ENCODE assay signal across 34 cellular contexts in genomic region chr10:103740683-103741082, GRCh38.
DNase-seq lines count a peak whose midpoint lies in the region; ATAC-seq, FAIRE-seq and TF ChIP-seq lines count a peak whose summit lies in the region.
"Had no signal": no experiment of that assay in that cellular context is flagged by ENCODE, and none has a peak within 500 bp of the region (broad histone marks: within the 10 kb centered on the region; RNA-seq: fewer than 3 reads in every experiment).

No MANE protein-coding gene starts in this region.

- H3K9me1 ChIP-seq in keratinocyte (ENCODE audit: control insufficient read depth, extremely low read depth, insufficient read depth, low read length): peaks cover 9% of the 10 kb centered on the region

- H3K4me3 ChIP-seq in astrocyte (ENCODE audit: insufficient read depth, low read depth, low read length) (no peak overlapping the region), keratinocyte (ENCODE audit: control insufficient read depth in 2 of 3, extremely low read depth in 1 of 3, insufficient read depth in 2 of 3, low read depth in 1 of 3, low read length in 3 of 3) (no peak overlapping the region), sigmoid colon (no peak overlapping the region)
- H3K4me3 ChIP-seq: BLaER1, mucosa of descending colon, ovary had no signal

- intact Hi-C loops in sigmoid colon (cut with DNase I): no loop called here

- H3K9ac ChIP-seq in astrocyte (ENCODE audit: low read length) (no peak overlapping the region), keratinocyte (ENCODE audit: control insufficient read depth, extremely low read depth, insufficient read depth, low read length) (no peak overlapping the region)
- H3K9ac ChIP-seq: BLaER1, KMS-11 had no signal

- no peak for TF ChIP-seq EP300 in sigmoid colon (IDR thresholded peaks at IDR 0.05)

- H3K27ac ChIP-seq in astrocyte (ENCODE audit: low read depth, low read length) (no peak overlapping the region), keratinocyte (ENCODE audit: control insufficient read depth, insufficient read depth, low read length) (peak overlapping the region; percentile 85), sigmoid colon (peak overlapping the region in 3 of 4 donors; percentile 35 to 83 (median 80))
- H3K27ac ChIP-seq: BLaER1, KMS-11, ovary had no signal

- no peaks in the 10 kb centered on the region for H3K79me2 ChIP-seq in astrocyte (ENCODE audit: insufficient read depth, low read length)
- H3K79me2 ChIP-seq in keratinocyte (ENCODE audit: control insufficient read depth, insufficient read depth, low read length): peaks cover 81% of the 10 kb centered on the region

- no peaks in the 10 kb centered on the region for H3K27me3 ChIP-seq in astrocyte (ENCODE audit: insufficient read depth, low read length)
- H3K27me3 ChIP-seq in keratinocyte (ENCODE audit: control insufficient read depth, extremely low read depth, insufficient read depth, low read length): no peaks in the 10 kb centered on the region
- H3K27me3 ChIP-seq in sigmoid colon: no peaks in the 10 kb centered on the region
- H3K27me3 ChIP-seq: BLaER1, ovary had no signal

- H2AFZ ChIP-seq in astrocyte (ENCODE audit: low read depth, low read length) (no peak overlapping the region), keratinocyte (ENCODE audit: control insufficient read depth, low read length) (no peak overlapping the region)

- no peak for TF ChIP-seq CTCF in HFFc6 (IDR thresholded peaks at IDR 0.05)
- TF ChIP-seq CTCF in astrocyte (IDR thresholded peaks at IDR 0.05; ENCODE audit: insufficient read depth, low read depth, low read length): no peak
- TF ChIP-seq CTCF in keratinocyte (optimal IDR thresholded peaks at IDR 0.05 in 1 of 3, IDR thresholded peaks at IDR 0.05 in 1 of 3, conservative IDR thresholded peaks at IDR 0.05 in 1 of 3; ENCODE audit: extremely low read depth in 1 of 3, insufficient read depth in 2 of 3, low read length in 3 of 3): no peak
- TF ChIP-seq CTCF in sigmoid colon (IDR thresholded peaks at IDR 0.05): no peak

- H3K4me1 ChIP-seq in astrocyte (ENCODE audit: insufficient read depth, low read length): peaks cover 24% of the 10 kb centered on the region
- peaks cover 90% of the 10 kb centered on the region for H3K4me1 ChIP-seq in keratinocyte (ENCODE audit: control insufficient read depth, extremely low read depth, insufficient read depth, low read length)
- peaks cover 0 to 36% (median 33%) of the 10 kb centered on the region in 4 donors for H3K4me1 ChIP-seq in sigmoid colon

- FAIRE-seq in astrocyte (lab: Jason Lieb, UNC) (no peak), keratinocyte (lab: Jason Lieb, UNC) (no peak)
- FAIRE-seq: H54, kidney had no signal

- H3K4me2 ChIP-seq in astrocyte (ENCODE audit: low read length) (no peak overlapping the region), keratinocyte (ENCODE audit: control insufficient read depth, extremely low read depth, insufficient read depth, low read depth, low read length) (no peak overlapping the region)
- H3K4me2 ChIP-seq: BLaER1, KMS-11 had no signal

- H3K27me3 Mint-ChIP-seq in HFFc6 (ENCODE audit: insufficient read depth) (peaks cover 3% of the 10 kb centered on the region), astrocyte (ENCODE audit: low read depth, unreplicated experiment) (peaks cover 3% of the 10 kb centered on the region)
- H3K27me3 Mint-ChIP-seq: activated B cell treated with CpG ODN at 0.5 μM for 24 hours; activated naive CD8-positive, alpha-beta T cell treated with anti-CD3 and anti-CD28 coated beads, Interleukin-2, amount 10 ng/mL, durations not matched to agents 7 days and 5 days; activated T-cell treated with anti-CD3 and anti-CD28 coated beads, Interleukin-2, amount 50 U/mL, for 24 hours; stimulated activated naive CD8-positive, alpha-beta T cell treated with anti-CD3 and anti-CD28 coated beads, Interleukin-15, amount 100 ng/mL, for 72 hours had no signal

- H4K20me1 ChIP-seq in astrocyte (ENCODE audit: insufficient read depth, low read length) (no peaks in the 10 kb centered on the region), keratinocyte (ENCODE audit: control insufficient read depth, extremely low read depth, insufficient read depth, low read length) (peaks cover 11% of the 10 kb centered on the region)

- ATAC-seq in GM21723 (IDR thresholded peaks at IDR 0.05; ENCODE audit: unreplicated experiment) (no peak), HG03565 (IDR thresholded peaks at IDR 0.05; ENCODE audit: unreplicated experiment) (no peak)
- ATAC-seq: effector memory CD8-positive, alpha-beta T cell; mucosa of descending colon; stimulated activated naive CD8-positive, alpha-beta T cell treated with anti-CD3 and anti-CD28 coated beads, Interleukin-15, amount 100 ng/mL, for 72 hours had no signal

- WGBS in sigmoid colon, 2 donors: 80 to 88% methylated on average over 3 of the region's 3 CpGs

- peak overlapping the region; percentile 28; the same call in 1 of the 2 replicates for H3K4me3 Mint-ChIP-seq in HFFc6
- no peak overlapping the region for H3K4me3 Mint-ChIP-seq in astrocyte (ENCODE audit: unreplicated experiment)
- H3K4me3 Mint-ChIP-seq: activated B cell treated with CpG ODN at 0.5 μM for 24 hours; activated naive CD8-positive, alpha-beta T cell treated with anti-CD3 and anti-CD28 coated beads, Interleukin-2, amount 10 ng/mL, durations not matched to agents 7 days and 5 days; activated T-cell treated with anti-CD3 and anti-CD28 coated beads, Interleukin-2, amount 50 U/mL, for 24 hours; effector memory CD8-positive, alpha-beta T cell; neural crest cell; stimulated activated naive CD8-positive, alpha-beta T cell treated with anti-CD3 and anti-CD28 coated beads, Interleukin-15, amount 100 ng/mL, for 72 hours had no signal

- DNase-seq in HFFc6: no peak
- no peak for DNase-seq in astrocyte (ENCODE audit: low read depth)
- no peak for DNase-seq in keratinocyte (ENCODE audit: low read depth, low spot score)
- DNase-seq in sigmoid colon: no peak
- DNase-seq in ureter (ENCODE audit: low spot score): no peak
- DNase-seq in HuH-7.5 (ENCODE audit: low spot score): no peak
- DNase-seq: activated B cell treated with CpG ODN at 0.5 μM for 24 hours; activated CD4-positive, alpha-beta T cell treated with anti-CD3 and anti-CD28 coated beads, Interleukin-2, amount 50 U/mL, for 1 hour; activated gamma-delta T cell treated with Interleukin-2 at 50 U/mL for 16 hours; activated naive CD8-positive, alpha-beta T cell treated with anti-CD3 and anti-CD28 coated beads, Interleukin-2, amount 10 ng/mL, durations not matched to agents 7 days and 5 days; activated T-cell treated with anti-CD3 and anti-CD28 coated beads, Interleukin-2, amount 50 U/mL, for 24 hours; aorta; central memory CD4-positive, alpha-beta T cell; cortex of kidney; DMS 273 treated with DMSO at 0.1 percent for 48 hours; effector memory CD8-positive, alpha-beta T cell; erythroblast; foreskin fibroblast; head of caudate nucleus; kidney; mucosa of descending colon; NCI-H1436; NCI-H2081; NCI-H2227 treated with DMSO at 0.1 percent for 48 hours; SK-N-SH; stimulated activated CD8-positive, alpha-beta memory T cell treated with anti-CD3 and anti-CD28 coated beads, Interleukin-4, amount 100 ng/mL, for 48 hours; stimulated activated naive CD8-positive, alpha-beta T cell treated with anti-CD3 and anti-CD28 coated beads, Interleukin-15, amount 100 ng/mL, for 72 hours had no signal

- H3K36me3 Mint-ChIP-seq in HFFc6 (ENCODE audit: low read depth): peaks cover 9% of the 10 kb centered on the region
- H3K36me3 Mint-ChIP-seq in astrocyte (ENCODE audit: low read depth, unreplicated experiment): peaks cover 10% of the 10 kb centered on the region
- H3K36me3 Mint-ChIP-seq: activated naive CD8-positive, alpha-beta T cell treated with anti-CD3 and anti-CD28 coated beads, Interleukin-2, amount 10 ng/mL, durations not matched to agents 7 days and 5 days had no signal

- TF ChIP-seq POLR2A in sigmoid colon (IDR thresholded peaks at IDR 0.05): no peak

- H3K9me3 ChIP-seq in astrocyte (ENCODE audit: insufficient read depth, low read depth, low read length) (no peaks in the 10 kb centered on the region), keratinocyte (ENCODE audit: control insufficient read depth, low read depth, low read length) (no peaks in the 10 kb centered on the region), sigmoid colon (no peaks in the 10 kb centered on the region)
- H3K9me3 ChIP-seq: BLaER1, mucosa of descending colon, ovary, SK-N-SH had no signal

- dilution Hi-C loops in keratinocyte (cut with MboI; ENCODE audit: extremely low pct_ligation_motif_present, low sequenced_read_pairs): no loop called here

- H3K36me3 ChIP-seq in astrocyte (ENCODE audit: insufficient read depth, low read length): no peaks in the 10 kb centered on the region
- peaks cover 5 to 36% of the 10 kb centered on the region in 2 experiments for H3K36me3 ChIP-seq in keratinocyte (ENCODE audit: control insufficient read depth in 2 of 2, extremely low read depth in 1 of 2, insufficient read depth in 2 of 2, low read length in 2 of 2)
- no peaks in the 10 kb centered on the region for H3K36me3 ChIP-seq in sigmoid colon
- H3K36me3 ChIP-seq: ovary had no signal

- H3K4me1 Mint-ChIP-seq in HFFc6 (ENCODE audit: low read depth) (peaks cover 69% of the 10 kb centered on the region), astrocyte (ENCODE audit: low read depth, unreplicated experiment) (peaks cover 38% of the 10 kb centered on the region)
- H3K4me1 Mint-ChIP-seq: activated B cell treated with CpG ODN at 0.5 μM for 24 hours; activated naive CD8-positive, alpha-beta T cell treated with anti-CD3 and anti-CD28 coated beads, Interleukin-2, amount 10 ng/mL, durations not matched to agents 7 days and 5 days had no signal

- H3K9me3 Mint-ChIP-seq in HFFc6 (no peaks in the 10 kb centered on the region), astrocyte (ENCODE audit: unreplicated experiment) (no peaks in the 10 kb centered on the region)
- H3K9me3 Mint-ChIP-seq: activated B cell treated with CpG ODN at 0.5 μM for 24 hours; activated naive CD8-positive, alpha-beta T cell treated with anti-CD3 and anti-CD28 coated beads, Interleukin-2, amount 10 ng/mL, durations not matched to agents 7 days and 5 days; activated T-cell treated with anti-CD3 and anti-CD28 coated beads, Interleukin-2, amount 50 U/mL, for 24 hours; effector memory CD8-positive, alpha-beta T cell; neural crest cell; stimulated activated naive CD8-positive, alpha-beta T cell treated with anti-CD3 and anti-CD28 coated beads, Interleukin-15, amount 100 ng/mL, for 72 hours had no signal

- H3K27ac Mint-ChIP-seq in HFFc6 (peak overlapping the region; percentile 94), astrocyte (ENCODE audit: unreplicated experiment) (peak overlapping the region; percentile 68)
- H3K27ac Mint-ChIP-seq: activated B cell treated with CpG ODN at 0.5 μM for 24 hours; activated naive CD8-positive, alpha-beta T cell treated with anti-CD3 and anti-CD28 coated beads, Interleukin-2, amount 10 ng/mL, durations not matched to agents 7 days and 5 days; activated T-cell treated with anti-CD3 and anti-CD28 coated beads, Interleukin-2, amount 50 U/mL, for 24 hours had no signal
